8 cellular contexts compared by ENCODE assay signal in the genomic region with DNA sequence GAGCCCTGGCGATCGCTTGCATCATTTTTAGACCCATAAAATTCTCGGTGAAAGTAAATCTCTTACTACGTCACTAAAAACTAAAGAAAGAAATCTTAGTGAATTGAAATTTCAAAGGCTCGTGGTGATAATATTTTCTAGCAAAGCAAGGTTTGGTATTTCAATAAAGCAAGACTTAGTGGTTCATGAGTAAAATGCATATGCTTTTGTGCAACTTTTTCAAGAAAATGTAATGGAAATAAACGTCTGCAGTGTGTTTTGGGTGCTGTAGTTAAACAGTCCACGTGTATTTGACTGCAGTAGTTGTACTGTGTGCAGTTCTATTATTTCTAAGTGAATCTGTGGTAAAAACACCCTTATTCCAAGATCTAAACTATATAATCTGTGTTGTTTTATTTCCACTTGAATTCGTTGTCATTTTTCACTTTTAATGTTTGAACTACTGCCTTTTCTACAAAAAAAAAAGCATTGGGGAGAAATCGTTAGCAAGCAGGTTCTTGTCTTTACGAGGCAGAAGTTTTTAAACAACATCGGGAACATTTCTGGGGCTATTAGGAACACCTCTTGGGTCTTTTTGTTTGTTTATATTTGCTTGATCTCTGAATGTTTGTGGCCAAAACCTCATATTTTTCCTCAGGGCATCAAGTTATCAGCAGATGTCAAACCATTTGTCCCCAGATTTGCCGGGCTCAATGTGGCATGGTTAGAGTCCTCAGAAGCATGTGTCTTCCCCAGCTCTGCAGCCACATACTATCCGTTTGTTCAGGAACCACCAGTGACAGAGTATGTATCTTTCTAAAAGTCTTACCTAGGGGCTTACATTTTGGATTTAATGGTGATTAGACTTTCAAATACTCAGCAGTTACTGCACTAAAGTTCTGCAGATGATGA. TPM values are rescaled to one million over a fixed set of nuclear protein-coding genes. Genes with fewer than 3 reads are reported as not detected.
DNase-seq lines count a peak whose midpoint lies in the region; ATAC-seq, FAIRE-seq and TF ChIP-seq lines count a peak whose summit lies in the region.

No MANE protein-coding gene starts in this region.

- WGBS in pancreas, 2 donors, result 1% methylated on average over 13 of the region's 13 CpGs

- TF ChIP-seq CTCF in epithelial cell of proximal tubule (conservative IDR thresholded peaks at IDR 0.05; ENCODE audit: low read depth, low read length) (peak; percentile 80), pancreas (IDR thresholded peaks at IDR 0.05) (peak in 1 of 4 donors; percentile 52)

- DNase-seq in RPMI7951 (ENCODE audit: low read depth) (peak; percentile 26), epithelial cell of proximal tubule (ENCODE audit: low read depth) (no peak), pancreas (no peak), iPS-NIHi11 (ENCODE audit: low spot score) (no peak), H54 (ENCODE audit: insufficient read length, low spot score) (no peak), T-helper 9 cell (no peak)

- H3K27me3 ChIP-seq in pancreas, result no peaks in the 10 kb centered on the region

- H3K4me1 ChIP-seq in pancreas, result peaks cover 13 to 34% (median 17%) of the 10 kb centered on the region in 3 donors

- H3K36me3 ChIP-seq in pancreas, result no peaks in the 10 kb centered on the region

- H3K27ac ChIP-seq in pancreas, result peak overlapping the region; percentile 99 to 100 (median 100)

- FAIRE-seq in pancreas (lab: Jason Lieb, UNC) (peak; percentile 82), H54 (lab: Jason Lieb, UNC) (no peak)

- H3K4me3 ChIP-seq in epithelial cell of proximal tubule (ENCODE audit: low read depth, low read length), result peak overlapping the region; percentile 72
- peak overlapping the region; percentile 52 to 80 (median 64) for H3K4me3 ChIP-seq in pancreas

- intact Hi-C loops in pancreas (cut with DNase I), result no loop called here

- H3K9me3 ChIP-seq in pancreas, result no peaks in the 10 kb centered on the region

- no peak for TF ChIP-seq POLR2A in H54 (IDR thresholded peaks at IDR 0.05; ENCODE audit: low read depth, low read length)

- ATAC-seq in GM18511 (IDR thresholded peaks at IDR 0.05; ENCODE audit: unreplicated experiment) (peak; percentile 6), pancreas (peak in 2 of 4 donors; percentile 1 to 10), GM21447 (IDR thresholded peaks at IDR 0.05; ENCODE audit: unreplicated experiment) (no peak)

RNA-seq across cellular contexts. Expression of a gene that starts 1.0 kb away (rescaled TPM):
- total RNA-seq in RPMI7951 (2014; rRNA removed; shearing (Covaris generic)), result 10.0 and 11.1 TPM in 2 replicates
- total RNA-seq in epithelial cell of proximal tubule, result 32.3 and 38.8 TPM in 2 replicates
- 10 to 100 TPM; 23.4 to 31.0 (median 29.3) TPM for total RNA-seq in pancreas
- 10 to 100 TPM; 30.7 to 41.1 TPM for polyA plus RNA-seq in pancreas

RNA-seq across cellular contexts. Expression of a gene that starts 8.3 kb away (rescaled TPM):
- total RNA-seq in RPMI7951 (2014; rRNA removed; shearing (Covaris generic)), result 934 and 1,193 TPM in 2 replicates
- 414 and 790 TPM in 2 replicates for total RNA-seq in epithelial cell of proximal tubule
- 1 to 10 TPM in 4 of 6 donors, under 1 TPM in 2; 0.83 to 4.1 (median 2.2) TPM for total RNA-seq in pancreas
- 1 to 10 TPM; 3.2 to 3.9 TPM for polyA plus RNA-seq in pancreas

Comparison
In these comparisons a context has a peak if more than half of its experiments do, and no peak if none do; other contexts are left out.
1. RNA of a gene that starts 8.3 kb away (total RNA-seq): 934 to 1,193 TPM in RPMI7951 and 414 to 790 TPM in epithelial cell of proximal tubule; 0.83 to 4.1 TPM in pancreas; every median in the first group is over 10 times any median in the second.